In the genomic region with DNA sequence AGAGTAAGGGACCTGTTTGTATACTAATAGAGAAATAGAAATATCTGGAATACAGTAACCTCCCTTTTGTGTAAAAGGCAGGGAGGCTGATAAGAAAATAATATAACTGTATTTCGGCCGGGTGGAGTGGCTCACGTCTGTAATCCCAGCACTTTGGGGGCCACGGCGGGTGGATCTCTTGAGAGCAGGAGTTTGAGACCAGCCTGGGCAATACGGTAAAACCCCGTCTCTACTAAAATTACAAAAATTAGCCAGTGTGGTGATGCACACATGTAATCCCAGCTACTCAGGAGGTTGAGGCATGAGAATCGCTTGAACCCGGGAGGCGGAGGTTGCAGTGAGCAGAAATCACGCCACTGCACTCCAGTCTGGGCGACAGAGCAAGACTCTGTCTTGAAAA, we compare ENCODE assay signal across 4 cellular contexts. TPM values are rescaled to one million over a fixed set of nuclear protein-coding genes. Genes with fewer than 3 reads are reported as not detected.
"Had no signal": no experiment of that assay in that cellular context is flagged by ENCODE, and none has a peak within 500 bp of the region (broad histone marks: within the 10 kb centered on the region; RNA-seq: fewer than 3 reads in every experiment).

No MANE protein-coding gene starts in this region.

RNA-seq across cellular contexts. Expression of gene RIPPLY3, which starts 11.2 kb away (rescaled TPM):
- total RNA-seq: H4, HT-29, IMR-90, K562 had no signal
- polyA plus RNA-seq: K562 had no signal
